ENCODE assay signal across 1 cellular context in genomic region chr12:109758406-109759075, GRCh38.
TF ChIP-seq lines count a peak whose summit lies in the region.

No MANE protein-coding gene starts in this region.

TF ChIP-seq in HepG2, 621 proteins besides CTCF, POLR2A, EP300 and RAD21:
- TF ChIP-seq SETDB1 (CRISPR knock-in tag; IDR thresholded peaks at IDR 0.05; ENCODE audit: borderline replicate concordance) (no peak), FOXP1 (IDR thresholded peaks at IDR 0.05) (no peak), FOXP1 (CRISPR knock-in tag; IDR thresholded peaks at IDR 0.05) (no peak), CREB3 (CRISPR knock-in tag; IDR thresholded peaks at IDR 0.05) (no peak), KIAA2018 (CRISPR knock-in tag; IDR thresholded peaks at IDR 0.05; ENCODE audit: borderline replicate concordance) (no peak)
